Comparison of ENCODE assay signal across 11 cellular contexts in the genomic region with DNA sequence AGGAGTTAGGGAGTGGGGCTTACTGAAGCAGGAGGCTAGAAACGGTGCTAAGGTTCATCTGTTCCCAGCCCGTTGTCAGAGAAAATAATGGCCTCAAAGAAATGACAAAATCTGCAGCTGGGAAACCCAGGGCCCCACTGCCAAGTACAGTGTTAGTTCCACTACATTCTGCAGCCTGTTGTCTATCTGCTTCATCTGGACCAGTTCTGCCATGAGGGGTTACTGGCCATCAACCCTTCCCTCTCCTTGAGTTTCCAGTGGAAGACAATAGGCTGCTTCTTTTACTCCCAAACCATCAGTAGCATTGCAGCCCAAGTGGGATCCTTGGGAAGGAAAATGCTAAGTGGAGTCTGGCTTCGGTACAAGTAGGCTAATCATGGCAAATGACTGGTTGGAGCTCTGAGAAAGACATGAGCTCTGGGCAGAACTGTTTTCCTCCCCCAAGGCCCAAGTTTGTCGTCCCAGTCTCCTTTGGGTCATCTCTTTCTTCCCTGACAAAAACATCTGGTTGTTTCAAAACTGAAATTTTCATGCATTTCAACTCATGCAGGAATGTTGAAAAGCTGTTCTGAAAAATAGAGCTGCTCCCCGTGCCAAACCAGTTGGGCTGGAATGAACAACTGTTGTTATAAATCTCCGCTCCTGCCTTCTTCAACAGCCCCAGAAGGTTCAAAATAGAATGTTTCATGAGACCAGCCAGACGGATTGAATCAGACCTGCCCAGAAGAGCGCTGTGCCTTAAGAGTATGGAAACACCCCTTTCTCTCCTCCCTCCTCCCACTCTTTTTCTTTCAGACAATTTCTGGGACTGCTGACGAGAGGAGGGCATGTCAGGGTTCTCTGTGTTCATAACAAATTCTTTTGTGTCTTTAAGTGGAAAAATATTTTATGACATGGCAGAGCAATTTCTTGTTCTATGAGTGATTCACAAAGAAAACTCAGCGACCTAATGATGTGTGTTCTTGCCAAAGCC.
DNase-seq lines count a peak whose midpoint lies in the region; ATAC-seq and TF ChIP-seq lines count a peak whose summit lies in the region.
"Had no signal": no experiment of that assay in that cellular context is flagged by ENCODE, and none has a peak within 500 bp of the region (broad histone marks: within the 10 kb centered on the region; RNA-seq: fewer than 3 reads in every experiment).

No MANE protein-coding gene starts in this region.

- no peaks in the 10 kb centered on the region for H3K27me3 Mint-ChIP-seq in endothelial cell (ENCODE audit: unreplicated experiment)

- DNase-seq in GM04504 (ENCODE audit: low read depth) (peak; percentile 97), dedifferentiated amniotic fluid mesenchymal stem cell (ENCODE audit: extremely low spot score) (peak; percentile 88), kidney glomerular epithelial cell (lab: John Stamatoyannopoulos, UW) (peak; percentile 84), stromal cell of bone marrow (ENCODE audit: low read depth) (peak; percentile 89), NCI-H187 treated with DMSO at 0.1 percent for 48 hours (lab: John Stamatoyannopoulos, UW) (no peak), GM10266 (ENCODE audit: extremely low spot score) (no peak), endothelial cell (ENCODE audit: low spot score) (no peak)
- DNase-seq: amygdala, Calu3, mesendoderm had no signal

- no peak for ATAC-seq in GM19452 (IDR thresholded peaks at IDR 0.05; ENCODE audit: unreplicated experiment)

- H3K9me3 Mint-ChIP-seq in endothelial cell (ENCODE audit: unreplicated experiment), result no peaks in the 10 kb centered on the region

- TF ChIP-seq CTCF in GM10266 (IDR thresholded peaks at IDR 0.05; ENCODE audit: control insufficient read depth, insufficient read depth, low read depth, missing control alignments), result no peak
- no peak for TF ChIP-seq CTCF in endothelial cell (IDR thresholded peaks at IDR 0.05; ENCODE audit: unreplicated experiment)

- no peaks in the 10 kb centered on the region for H3K36me3 Mint-ChIP-seq in endothelial cell (ENCODE audit: low read depth, unreplicated experiment)

- no peak overlapping the region for H3K27ac Mint-ChIP-seq in endothelial cell (ENCODE audit: unreplicated experiment)

- H3K4me3 Mint-ChIP-seq in endothelial cell (ENCODE audit: unreplicated experiment), result no peak overlapping the region

- no peaks in the 10 kb centered on the region for H3K4me1 Mint-ChIP-seq in endothelial cell (ENCODE audit: unreplicated experiment)

Comparison
In these comparisons a context has a peak if more than half of its experiments do, and no peak if none do; other contexts are left out.
1. DNase-seq: peak in GM04504 (single experiment), dedifferentiated amniotic fluid mesenchymal stem cell (single experiment), kidney glomerular epithelial cell (single experiment) and stromal cell of bone marrow (single experiment); none in NCI-H187 treated with DMSO at 0.1 percent for 48 hours (single experiment), GM10266 (single experiment) and endothelial cell (single experiment).